In genomic region chr4:122553432-122553831, GRCh38 we compare ENCODE assay signal across 18 cellular contexts.
DNase-seq lines count a peak whose midpoint lies in the region; ATAC-seq and FAIRE-seq lines count a peak whose summit lies in the region.
"Had no signal": no experiment of that assay in that cellular context is flagged by ENCODE, and none has a peak within 500 bp of the region (broad histone marks: within the 10 kb centered on the region; RNA-seq: fewer than 3 reads in every experiment).

No MANE protein-coding gene starts in this region.

- peaks cover 77% of the 10 kb centered on the region for H3K4me1 Mint-ChIP-seq in activated CD4-positive, alpha-beta T cell treated with anti-CD3 and anti-CD28 coated beads for 36 hours
- H3K4me1 Mint-ChIP-seq in activated T-cell treated with anti-CD3 and anti-CD28 coated beads, Interleukin-2, amount 50 U/mL, for 4 hours (ENCODE audit: low read depth), result peaks cover 42% of the 10 kb centered on the region
- peaks cover 42% of the 10 kb centered on the region for H3K4me1 Mint-ChIP-seq in activated naive CD8-positive, alpha-beta T cell treated with anti-CD3 and anti-CD28 coated beads, Interleukin-2, amount 50 U/mL, for 24 hours
- H3K4me1 Mint-ChIP-seq in activated naive CD8-positive, alpha-beta T cell treated with anti-CD3 and anti-CD28 coated beads for 36 hours, result peaks cover 43% of the 10 kb centered on the region

- no peaks in the 10 kb centered on the region for H3K9me3 Mint-ChIP-seq in activated CD4-positive, alpha-beta T cell treated with anti-CD3 and anti-CD28 coated beads for 36 hours (ENCODE audit: low read depth)
- no peaks in the 10 kb centered on the region for H3K9me3 Mint-ChIP-seq in activated T-cell treated with anti-CD3 and anti-CD28 coated beads, Interleukin-2, amount 50 U/mL, for 4 hours
- H3K9me3 Mint-ChIP-seq in activated naive CD8-positive, alpha-beta T cell treated with anti-CD3 and anti-CD28 coated beads, Interleukin-2, amount 50 U/mL, for 24 hours, result no peaks in the 10 kb centered on the region
- peaks cover 3% of the 10 kb centered on the region for H3K9me3 Mint-ChIP-seq in activated naive CD8-positive, alpha-beta T cell treated with anti-CD3 and anti-CD28 coated beads for 36 hours
- H3K9me3 Mint-ChIP-seq: CD4-positive, alpha-beta T cell had no signal

- no peak for DNase-seq in activated CD4-positive, alpha-beta T cell treated with anti-CD3 and anti-CD28 coated beads for 36 hours
- DNase-seq in activated CD4-positive, alpha-beta T cell treated with anti-CD3 and anti-CD28 coated beads, Interleukin-2, amount 50 U/mL, for 1 hour, result no peak
- DNase-seq in activated T-cell treated with anti-CD3 and anti-CD28 coated beads, Interleukin-2, amount 50 U/mL, for 4 hours, result no peak
- DNase-seq in activated T-cell treated with anti-CD3 and anti-CD28 coated beads, Interleukin-2, amount 50 U/mL, for 1 hour, result no peak
- no peak for DNase-seq in activated naive CD8-positive, alpha-beta T cell treated with anti-CD3 and anti-CD28 coated beads, Interleukin-2, amount 50 U/mL, for 24 hours
- no peak for DNase-seq in activated naive CD8-positive, alpha-beta T cell treated with anti-CD3 and anti-CD28 coated beads for 36 hours
- no peak for DNase-seq in RCC 7860 (ENCODE audit: low spot score)
- DNase-seq: AML-193; Caco-2; CD4-positive, alpha-beta T cell; H9 had no signal

- H3K4me3 Mint-ChIP-seq in activated CD4-positive, alpha-beta T cell treated with anti-CD3 and anti-CD28 coated beads for 36 hours, result peak overlapping the region; percentile 34
- peak overlapping the region; percentile 52 for H3K4me3 Mint-ChIP-seq in activated T-cell treated with anti-CD3 and anti-CD28 coated beads, Interleukin-2, amount 50 U/mL, for 4 hours
- H3K4me3 Mint-ChIP-seq in activated naive CD8-positive, alpha-beta T cell treated with anti-CD3 and anti-CD28 coated beads, Interleukin-2, amount 50 U/mL, for 24 hours, result no peak overlapping the region
- H3K4me3 Mint-ChIP-seq in activated naive CD8-positive, alpha-beta T cell treated with anti-CD3 and anti-CD28 coated beads for 36 hours, result no peak overlapping the region
- H3K4me3 Mint-ChIP-seq: CD4-positive, alpha-beta T cell; H9 had no signal

- FAIRE-seq in RCC 7860 (lab: Jason Lieb, UNC), result no peak
- FAIRE-seq: A549, D721Med, G401.6, GM12891, GM19239, H1, HTR-8/SVneo had no signal

- no peaks in the 10 kb centered on the region for H3K27me3 Mint-ChIP-seq in activated CD4-positive, alpha-beta T cell treated with anti-CD3 and anti-CD28 coated beads for 36 hours
- H3K27me3 Mint-ChIP-seq in activated T-cell treated with anti-CD3 and anti-CD28 coated beads, Interleukin-2, amount 50 U/mL, for 4 hours (ENCODE audit: low read depth), result no peaks in the 10 kb centered on the region
- peaks cover 5% of the 10 kb centered on the region for H3K27me3 Mint-ChIP-seq in activated naive CD8-positive, alpha-beta T cell treated with anti-CD3 and anti-CD28 coated beads, Interleukin-2, amount 50 U/mL, for 24 hours
- peaks cover 13% of the 10 kb centered on the region for H3K27me3 Mint-ChIP-seq in activated naive CD8-positive, alpha-beta T cell treated with anti-CD3 and anti-CD28 coated beads for 36 hours
- H3K27me3 Mint-ChIP-seq: CD4-positive, alpha-beta T cell had no signal

- CTCF ChIA-PET in activated CD4-positive, alpha-beta T cell treated with anti-CD3 and anti-CD28 coated beads for 36 hours (lab: Charles Lee), result interaction anchor here (2.9 kb wide), 1 partner anchor 25 kb away, joined by 15 read pairs; no protein-coding TSS in a partner anchor

- peak overlapping the region; percentile 81 for H3K27ac Mint-ChIP-seq in activated CD4-positive, alpha-beta T cell treated with anti-CD3 and anti-CD28 coated beads for 36 hours
- peak overlapping the region; percentile 11 for H3K27ac Mint-ChIP-seq in activated naive CD8-positive, alpha-beta T cell treated with anti-CD3 and anti-CD28 coated beads, Interleukin-2, amount 50 U/mL, for 24 hours
- H3K27ac Mint-ChIP-seq in activated naive CD8-positive, alpha-beta T cell treated with anti-CD3 and anti-CD28 coated beads for 36 hours, result no peak overlapping the region
- H3K27ac Mint-ChIP-seq: CD4-positive, alpha-beta T cell; H9 had no signal

- H3K36me3 Mint-ChIP-seq in activated CD4-positive, alpha-beta T cell treated with anti-CD3 and anti-CD28 coated beads for 36 hours (ENCODE audit: low read depth), result peaks cover 16% of the 10 kb centered on the region
- no peaks in the 10 kb centered on the region for H3K36me3 Mint-ChIP-seq in activated T-cell treated with anti-CD3 and anti-CD28 coated beads, Interleukin-2, amount 50 U/mL, for 4 hours (ENCODE audit: insufficient read depth)
- H3K36me3 Mint-ChIP-seq in activated naive CD8-positive, alpha-beta T cell treated with anti-CD3 and anti-CD28 coated beads, Interleukin-2, amount 50 U/mL, for 24 hours (ENCODE audit: low read depth), result no peaks in the 10 kb centered on the region
- H3K36me3 Mint-ChIP-seq in activated naive CD8-positive, alpha-beta T cell treated with anti-CD3 and anti-CD28 coated beads for 36 hours, result peaks cover 3% of the 10 kb centered on the region

- ATAC-seq in activated CD4-positive, alpha-beta T cell treated with anti-CD3 and anti-CD28 coated beads for 36 hours, result no peak
- ATAC-seq in activated T-cell treated with anti-CD3 and anti-CD28 coated beads, Interleukin-2, amount 50 U/mL, for 4 hours, result no peak
- no peak for ATAC-seq in activated naive CD8-positive, alpha-beta T cell treated with anti-CD3 and anti-CD28 coated beads, Interleukin-2, amount 50 U/mL, for 24 hours
- ATAC-seq: A549 had no signal

- POLR2A ChIA-PET in activated CD4-positive, alpha-beta T cell treated with anti-CD3 and anti-CD28 coated beads for 36 hours (lab: Charles Lee), result interaction anchor here (2.0 kb wide), 1 partner anchor 11 kb away, joined by 7 read pairs; no protein-coding TSS in a partner anchor

- intact Hi-C loops in activated CD4-positive, alpha-beta T cell treated with anti-CD3 and anti-CD28 coated beads for 36 hours (cut with DNase I, micrococcal nuclease), result loop anchor here in 1 of 2 experiments (2.0 kb wide), 1 partner anchor 15 kb away; no protein-coding TSS in a partner anchor

Comparison
In these comparisons a context has a peak if more than half of its experiments do, and no peak if none do; other contexts are left out.
1. H3K4me3 Mint-ChIP-seq: peak in activated CD4-positive, alpha-beta T cell treated with anti-CD3 and anti-CD28 coated beads for 36 hours (single experiment) and activated T-cell treated with anti-CD3 and anti-CD28 coated beads, Interleukin-2, amount 50 U/mL, for 4 hours (single experiment); none in activated naive CD8-positive, alpha-beta T cell treated with anti-CD3 and anti-CD28 coated beads, Interleukin-2, amount 50 U/mL, for 24 hours (single experiment) and activated naive CD8-positive, alpha-beta T cell treated with anti-CD3 and anti-CD28 coated beads for 36 hours (single experiment).